In genomic region chr1:43559714-43560113, GRCh38 we compare ENCODE assay signal across 19 cellular contexts. TPM values are rescaled to one million over a fixed set of nuclear protein-coding genes. Genes with fewer than 3 reads are reported as not detected.
DNase-seq lines count a peak whose midpoint lies in the region; FAIRE-seq and TF ChIP-seq lines count a peak whose summit lies in the region.
"Had no signal": no experiment of that assay in that cellular context is flagged by ENCODE, and none has a peak within 500 bp of the region (broad histone marks: within the 10 kb centered on the region; RNA-seq: fewer than 3 reads in every experiment).

No MANE protein-coding gene starts in this region.

- no peak for DNase-seq in GM12891 (ENCODE audit: insufficient read length, low spot score)
- peak; percentile 17 for DNase-seq in NCI-H69 (lab: John Stamatoyannopoulos, UW)
- DNase-seq in H1 (ENCODE audit: low read depth in 1 of 2, low spot score in 2 of 2): no peak
- DNase-seq in neuronal stem cell (ENCODE audit: low spot score): no peak
- DNase-seq in cardiac septum (ENCODE audit: low spot score): no peak
- no peak for DNase-seq in endothelial cell (ENCODE audit: low spot score)
- DNase-seq in cerebellar nuclear complex (lab: John Stamatoyannopoulos, UW): no peak
- DNase-seq: 8988T; AML-193; Calu3; CD4-positive, CD25-positive, alpha-beta regulatory T cell; DMS 273 treated with DMSO at 0.1 percent for 48 hours; DMS79; GOT3; HFFc6 had no signal

- CTCF ChIA-PET in H1 (lab: Charles Lee; ENCODE audit: partially characterized antibody): interaction anchor here (1.1 to 2.3 kb wide), 3 partner anchors 28 to 45 kb away, joined by 3 to 9 read pairs (median 5); no protein-coding TSS in a partner anchor

- H3K4me1 ChIP-seq in H1 (replicated peaks in 1 of 4; ENCODE audit: control insufficient read depth in 3 of 4, insufficient read depth in 4 of 4, low read length in 3 of 4) (peaks cover 0 to 35% (median 25%) of the 10 kb centered on the region in 4 experiments; a peak in 6 of 7 replicates), neuronal stem cell (ENCODE audit: control insufficient read depth in 2 of 2, insufficient read depth in 1 of 2, low read depth in 1 of 2, low read length in 2 of 2) (peaks cover 11 to 36% of the 10 kb centered on the region in 2 donors)
- H3K4me1 ChIP-seq: HAP-1 had no signal

- FAIRE-seq in GM12891 (lab: Jason Lieb, UNC): peak; percentile 61
- FAIRE-seq in H1 (lab: Jason Lieb, UNC): no peak
- FAIRE-seq: GM12878 had no signal

- H3K36me3 Mint-ChIP-seq in endothelial cell (ENCODE audit: low read depth, unreplicated experiment): no peaks in the 10 kb centered on the region
- H3K36me3 Mint-ChIP-seq: CD4-positive, CD25-positive, alpha-beta regulatory T cell had no signal

- H4K5ac ChIP-seq in H1 (ENCODE audit: insufficient read length, low read depth, low read length): no peak overlapping the region

- 92% methylated on average over 6 of the region's 6 CpGs; no CpG with 5 or more reads in 1 of the 2 experiments for WGBS in H1 (ENCODE audit: extremely low coverage in 1 of 2, insufficient coverage in 1 of 2, insufficient read length in 1 of 2, insufficient replicate concordance in 2 of 2, low coverage in 1 of 2, low lambda C conversion rate in 2 of 2, missing lambda C conversion rate in 1 of 2), 2 experiments
- WGBS in neuronal stem cell (ENCODE audit: extremely low coverage in 2 of 2, insufficient read length in 2 of 2, insufficient replicate concordance in 1 of 2), 2 donors: no CpG with 5 or more reads among the region's 6 CpGs

- peaks cover 32 to 40% of the 10 kb centered on the region in 2 experiments for H4K20me1 ChIP-seq in H1 (replicated peaks in 1 of 2; ENCODE audit: control insufficient read depth in 1 of 2, insufficient read depth in 2 of 2, low read length in 2 of 2)

- peaks cover 8% of the 10 kb centered on the region for H3K27me3 Mint-ChIP-seq in endothelial cell (ENCODE audit: unreplicated experiment)
- H3K27me3 Mint-ChIP-seq: CD4-positive, CD25-positive, alpha-beta regulatory T cell had no signal

- peaks cover 0 to 13% (median 4%) of the 10 kb centered on the region in 4 experiments; a peak in 4 of 8 replicates for H3K36me3 ChIP-seq in H1 (ENCODE audit: control insufficient read depth in 2 of 4, insufficient read depth in 4 of 4, low read length in 3 of 4)
- peaks cover 19 to 39% of the 10 kb centered on the region in 2 donors for H3K36me3 ChIP-seq in neuronal stem cell (replicated peaks in 1 of 2; ENCODE audit: control insufficient read depth in 2 of 2, insufficient read depth in 2 of 2, low read length in 2 of 2)

- no peak for TF ChIP-seq EP300 in H1 (IDR thresholded peaks at IDR 0.05; ENCODE audit: borderline replicate concordance in 1 of 2, low read depth in 2 of 2, low read length in 2 of 2)

- no peaks in the 10 kb centered on the region for H3K9me3 Mint-ChIP-seq in endothelial cell (ENCODE audit: unreplicated experiment)
- H3K9me3 Mint-ChIP-seq: CD4-positive, CD25-positive, alpha-beta regulatory T cell; HFFc6 had no signal

- H2BK12ac ChIP-seq in H1 (ENCODE audit: low read depth, low read length) (peak overlapping the region; percentile 51; the same call in 1 of the 2 replicates), neuronal stem cell (ENCODE audit: low read length) (peak overlapping the region; percentile 96)

- H4K8ac ChIP-seq in H1 (ENCODE audit: extremely low read depth, insufficient read depth, low read length) (no peak overlapping the region), neuronal stem cell (ENCODE audit: low read depth, low read length) (peak overlapping the region; percentile 84)

- H3K79me1 ChIP-seq in H1 (ENCODE audit: low read depth, low read length) (peaks cover 26% of the 10 kb centered on the region), neuronal stem cell (ENCODE audit: low read depth, low read length) (peaks cover 11% of the 10 kb centered on the region)

- H2BK120ac ChIP-seq in H1 (replicated peaks; ENCODE audit: low read depth, low read length) (no peak overlapping the region), neuronal stem cell (ENCODE audit: low read depth, low read length) (no peak overlapping the region)

- H3K4me3 ChIP-seq in H1 (ENCODE audit: extremely low read depth in 1 of 4, insufficient read depth in 2 of 4, low read depth in 3 of 4, low read length in 4 of 4) (no peak overlapping the region), neuronal stem cell (ENCODE audit: low read length in 2 of 2) (peak overlapping the region in 1 of 2 donors; percentile 58)
- H3K4me3 ChIP-seq: BLaER1 treated with 17β-estradiol and CSF1 and Interleukin-3, amounts not matched to agents 10 nM and 100 nM; GM12878; HAP-1 had no signal

- TF ChIP-seq POLR2A in GM12891 (IDR thresholded peaks at IDR 0.05; ENCODE audit: low read depth, low read length): no peak
- TF ChIP-seq POLR2A in H1 (IDR thresholded peaks at IDR 0.05; ENCODE audit: control extremely low read depth in 1 of 2, low read depth in 2 of 2, low read length in 2 of 2): no peak

- H3K79me2 ChIP-seq in H1 (ENCODE audit: control insufficient read depth in 1 of 2, insufficient read depth in 2 of 2, low read length in 2 of 2): peaks cover 0 to 37% of the 10 kb centered on the region in 2 experiments; a peak in 2 of 4 replicates

- no peak overlapping the region for H3K56ac ChIP-seq in H1 (replicated peaks; ENCODE audit: insufficient read length, low read depth, low read length)

- TF ChIP-seq CTCF in H1 (IDR thresholded peaks at IDR 0.05; ENCODE audit: control extremely low read depth in 1 of 3, insufficient read depth in 1 of 3, low read depth in 1 of 3, low read length in 3 of 3) (no peak), endothelial cell (IDR thresholded peaks at IDR 0.05; ENCODE audit: unreplicated experiment) (no peak)

- H3K18ac ChIP-seq in H1 (ENCODE audit: extremely low read depth, low read length): peak overlapping the region; percentile 39; the same call in 1 of the 2 replicates
- H3K18ac ChIP-seq in neuronal stem cell (ENCODE audit: low read length): peak overlapping the region; percentile 0

- peak overlapping the region in 1 of 2 experiments; percentile 45; a peak in 1 of 4 replicates for H3K4me2 ChIP-seq in H1 (ENCODE audit: insufficient read depth in 1 of 2, low read depth in 2 of 2, low read length in 2 of 2)
- H3K4me2 ChIP-seq in neuronal stem cell (ENCODE audit: insufficient read depth, low read length, poor library complexity, severe bottlenecking): no peak overlapping the region
- H3K4me2 ChIP-seq: BLaER1 treated with 17β-estradiol and CSF1 and Interleukin-3, amounts not matched to agents 10 nM and 100 nM had no signal

- H3K27ac ChIP-seq in H1 (ENCODE audit: low read depth, low read length) (peak overlapping the region; percentile 2), neuronal stem cell (replicated peaks; ENCODE audit: low read length) (no peak overlapping the region)
- H3K27ac ChIP-seq: BLaER1 treated with 17β-estradiol and CSF1 and Interleukin-3, amounts not matched to agents 10 nM and 100 nM; HL-60 had no signal

- H3K14ac ChIP-seq in H1 (ENCODE audit: insufficient read length) (no peak overlapping the region), neuronal stem cell (ENCODE audit: low read length) (peak overlapping the region; percentile 98)

- H3K4me1 Mint-ChIP-seq in endothelial cell (ENCODE audit: unreplicated experiment): peaks cover 13% of the 10 kb centered on the region
- H3K4me1 Mint-ChIP-seq: CD4-positive, CD25-positive, alpha-beta regulatory T cell had no signal

- peaks cover 3% of the 10 kb centered on the region for H3K23me2 ChIP-seq in H1 (ENCODE audit: low read depth, low read length)

- H3K4me3 Mint-ChIP-seq in endothelial cell (ENCODE audit: unreplicated experiment): no peak overlapping the region
- H3K4me3 Mint-ChIP-seq: CD4-positive, CD25-positive, alpha-beta regulatory T cell; HFFc6 had no signal

- H3K23ac ChIP-seq in H1 (ENCODE audit: insufficient read length): no peak overlapping the region
- peak overlapping the region; percentile 5 for H3K23ac ChIP-seq in neuronal stem cell (ENCODE audit: low read depth, low read length, poor library complexity)

- H2BK20ac ChIP-seq in H1 (ENCODE audit: low read length): peak overlapping the region; percentile 48; the same call in 1 of the 2 replicates

- H3K4ac ChIP-seq in H1 (replicated peaks; ENCODE audit: insufficient read length, low read depth, low read length) (peak overlapping the region; percentile 82), neuronal stem cell (ENCODE audit: low read length) (peak overlapping the region; percentile 38)

- no peaks in the 10 kb centered on the region for H3K9me3 ChIP-seq in H1 (ENCODE audit: insufficient read depth in 2 of 2, low read depth in 1 of 2, low read length in 1 of 2)
- H3K9me3 ChIP-seq in neuronal stem cell (replicated peaks in 1 of 2; ENCODE audit: control insufficient read depth in 2 of 2, insufficient read depth in 1 of 2, low read depth in 1 of 2, low read length in 2 of 2): peaks cover 0 to 3% of the 10 kb centered on the region in 2 donors
- H3K9me3 ChIP-seq: BLaER1 treated with 17β-estradiol and CSF1 and Interleukin-3, amounts not matched to agents 10 nM and 100 nM; HAP-1 had no signal

- no peak for TF ChIP-seq RAD21 in H1 (IDR thresholded peaks at IDR 0.05 in 1 of 2, conservative IDR thresholded peaks at IDR 0.05 in 1 of 2; ENCODE audit: low read depth in 2 of 2, low read length in 2 of 2)

- H4K91ac ChIP-seq in H1 (replicated peaks; ENCODE audit: insufficient read length, low read length) (peak overlapping the region; percentile 75), neuronal stem cell (ENCODE audit: low read depth, low read length, poor library complexity) (peak overlapping the region; percentile 82)

- intact Hi-C loops in cardiac septum (cut with DNase I): no loop called here

- 0 out of 7 replicates have a peak overlapping the region, but pooled peaks of 1 of the 4 experiments have one; percentile 6 for H3K9ac ChIP-seq in H1 (replicated peaks in 1 of 4; ENCODE audit: extremely low read depth in 1 of 4, low read depth in 3 of 4, low read length in 3 of 4)
- peak overlapping the region; percentile 84 for H3K9ac ChIP-seq in neuronal stem cell (ENCODE audit: low read depth, low read length, poor library complexity)
- H3K9ac ChIP-seq: BLaER1 treated with 17β-estradiol and CSF1 and Interleukin-3, amounts not matched to agents 10 nM and 100 nM had no signal

- peak overlapping the region; percentile 69 for H2AK5ac ChIP-seq in H1 (ENCODE audit: low read depth, low read length)
- no peak overlapping the region for H2AK5ac ChIP-seq in neuronal stem cell (ENCODE audit: low read depth, low read length)

- H2BK15ac ChIP-seq in H1 (ENCODE audit: low read length) (peak overlapping the region; percentile 46), neuronal stem cell (ENCODE audit: low read length) (peak overlapping the region; percentile 97)

- H3K27me3 ChIP-seq in H1 (replicated peaks in 1 of 4; ENCODE audit: control insufficient read depth in 3 of 4, extremely low read depth in 1 of 4, insufficient read depth in 3 of 4, low read length in 3 of 4) (no peaks in the 10 kb centered on the region), neuronal stem cell (ENCODE audit: control insufficient read depth in 3 of 3, insufficient read depth in 3 of 3, low read depth in 1 of 3, low read length in 3 of 3) (peaks cover 0 to 2% (median 0%) of the 10 kb centered on the region in 3 experiments)
- H3K27me3 ChIP-seq: BLaER1 treated with 17β-estradiol and CSF1 and Interleukin-3, amounts not matched to agents 10 nM and 100 nM had no signal

- POLR2A ChIA-PET in H1 (lab: Charles Lee; ENCODE audit: partially characterized antibody): interaction anchor here (2.4 to 3.0 kb wide), 2 partner anchors 9 to 27 kb away, joined by 14 to 16 read pairs; no protein-coding TSS in a partner anchor

- no peak overlapping the region for H3K27ac Mint-ChIP-seq in endothelial cell (ENCODE audit: unreplicated experiment)
- H3K27ac Mint-ChIP-seq: CD4-positive, CD25-positive, alpha-beta regulatory T cell; HFFc6 had no signal

- no peak overlapping the region for H2AFZ ChIP-seq in H1 (ENCODE audit: low read length)
- no peak overlapping the region for H2AFZ ChIP-seq in neuronal stem cell (ENCODE audit: low read length)

- H2BK5ac ChIP-seq in H1 (ENCODE audit: low read depth, low read length) (peak overlapping the region; percentile 32), neuronal stem cell (ENCODE audit: low read length) (no peak overlapping the region)

RNA-seq across cellular contexts. Expression of gene PTPRF, which starts 29.0 kb away (rescaled TPM):
- polyA plus RNA-seq in GM12891 (2012; ENCODE audit: low read depth, missing spikeins): 2.8 TPM
- total RNA-seq in H1 (2021; fragmentation: NEBNext Ultra II Directional; extraction: Animal tissue kit (Norgen Biotek cat#: 25700)): 221 and 231 TPM in 2 replicates
- polyA plus RNA-seq in H1 (2011; rRNA removed): 136 and 174 TPM in 2 replicates
- 128 TPM for polyA plus RNA-seq in H1 (2011; cell fraction: cytosol; rRNA removed)
- 286 TPM for polyA plus RNA-seq in H1 (2011; cell fraction: nucleus; rRNA removed)
- polyA plus RNA-seq in H1 (2012, experiment 1 of 2): 142 to 208 TPM (median 171 TPM) in 4 replicates
- polyA plus RNA-seq in H1 (2012, experiment 2 of 2): 95.7 TPM
- polyA plus RNA-seq in H1 (2013, experiment 1 of 2): 171 TPM
- 161 TPM for polyA plus RNA-seq in H1 (2013, experiment 2 of 2)
- 365 and 371 TPM in 2 replicates for polyA minus RNA-seq in H1 (2011; rRNA and poly(A)+ RNA removed)
- polyA minus RNA-seq in H1 (2011; cell fraction: cytosol; rRNA and poly(A)+ RNA removed): 155 TPM
- polyA minus RNA-seq in H1 (2011; cell fraction: nucleus; rRNA and poly(A)+ RNA removed): 141 TPM
- 62.9 TPM for polyA plus RNA-seq in neuronal stem cell (2013, experiment 1 of 2)
- polyA plus RNA-seq in neuronal stem cell (2013, experiment 2 of 2): 64.0 TPM
- total RNA-seq in cardiac septum (9.1 TPM), endothelial cell (ENCODE audit: unreplicated experiment) (145 TPM)
- polyA plus RNA-seq: CD4-positive, CD25-positive, alpha-beta regulatory T cell had no signal

Comparison
In these comparisons a context has a peak if more than half of its experiments do, and no peak if none do; other contexts are left out.
1. RNA of gene PTPRF, which starts 29.0 kb away (total RNA-seq): 221 to 231 TPM in H1 and 145 TPM in endothelial cell (single experiment); 9.1 TPM in cardiac septum (single experiment); every median in the first group is over 10 times any median in the second.